In the genomic region with DNA sequence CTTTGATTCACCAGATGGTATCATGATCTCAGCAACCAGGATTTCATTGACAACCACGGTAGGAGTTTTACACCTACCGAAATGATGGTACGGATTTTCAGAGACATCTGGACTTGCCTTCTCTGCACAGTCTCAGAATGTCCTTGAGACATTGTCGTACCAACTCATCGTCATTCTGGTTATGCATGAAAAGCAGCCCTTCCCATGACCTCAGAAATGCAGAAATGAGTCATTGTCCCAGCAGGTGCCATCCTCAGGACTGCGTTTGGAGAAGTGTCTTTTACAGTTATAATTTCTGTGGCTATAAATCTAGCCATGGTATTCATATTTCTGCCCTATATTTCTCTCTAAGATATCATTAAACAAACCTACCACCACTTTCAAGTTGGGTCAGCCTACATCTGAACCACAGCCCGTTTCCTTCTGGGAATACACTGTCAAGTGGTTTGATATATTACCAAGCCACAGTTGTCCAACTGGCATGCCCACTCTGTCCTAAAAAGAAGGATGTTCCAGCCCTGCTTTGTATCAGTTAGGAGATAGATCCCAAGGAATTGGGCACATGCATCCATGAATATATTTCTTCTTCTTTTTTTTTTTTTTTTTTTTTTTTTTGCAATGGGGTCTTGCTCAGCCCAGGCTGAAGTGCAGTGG, we compare ENCODE assay signal across 10 cellular contexts. TPM values are rescaled to one million over a fixed set of nuclear protein-coding genes. Genes with fewer than 3 reads are reported as not detected.
DNase-seq lines count a peak whose midpoint lies in the region; ATAC-seq and TF ChIP-seq lines count a peak whose summit lies in the region.
"Had no signal": no experiment of that assay in that cellular context is flagged by ENCODE, and none has a peak within 500 bp of the region (broad histone marks: within the 10 kb centered on the region; RNA-seq: fewer than 3 reads in every experiment).

No MANE protein-coding gene starts in this region.

- no peak for TF ChIP-seq CTCF in GM06990 (IDR thresholded peaks at IDR 0.05; ENCODE audit: insufficient read depth, low read length, poor library complexity, severe bottlenecking)
- TF ChIP-seq CTCF in esophagus muscularis mucosa (IDR thresholded peaks at IDR 0.05) = no peak
- no peak for TF ChIP-seq CTCF in heart left ventricle (IDR thresholded peaks at IDR 0.05)

- peaks cover 7 to 12% (median 10%) of the 10 kb centered on the region in 4 donors for H3K4me1 Mint-ChIP-seq in CD4-positive, alpha-beta memory T cell

- no peak overlapping the region for H3K27ac Mint-ChIP-seq in CD4-positive, alpha-beta memory T cell

- 60% methylated on average over 7 of the region's 7 CpGs for WGBS in esophagus muscularis mucosa
- 75 to 83% (median 76%) methylated on average over 7 of the region's 7 CpGs for WGBS in heart left ventricle, 4 donors

- peaks cover 16 to 20% of the 10 kb centered on the region in 2 donors for H3K27me3 Mint-ChIP-seq in CD4-positive, alpha-beta memory T cell

- H3K27me3 ChIP-seq in GM06990 (replicated peaks; ENCODE audit: control insufficient read depth, insufficient read depth, low read length) = no peaks in the 10 kb centered on the region; the same call in 1 of the 2 replicates
- no peaks in the 10 kb centered on the region for H3K27me3 ChIP-seq in esophagus muscularis mucosa
- H3K27me3 ChIP-seq in heart left ventricle = no peaks in the 10 kb centered on the region
- no peaks in the 10 kb centered on the region for H3K27me3 ChIP-seq in CD4-positive, alpha-beta memory T cell (ENCODE audit: insufficient read depth, low read length)

- H3K4me1 ChIP-seq in esophagus muscularis mucosa (peaks cover 5 to 73% (median 72%) of the 10 kb centered on the region in 4 donors), heart left ventricle (peaks cover 0 to 23% (median 0%) of the 10 kb centered on the region in 12 donors)
- peaks cover 2% of the 10 kb centered on the region for H3K4me1 ChIP-seq in CD4-positive, alpha-beta memory T cell (ENCODE audit: insufficient read depth, low read length)

- peak; percentile 9 for TF ChIP-seq EP300 in esophagus muscularis mucosa (IDR thresholded peaks at IDR 0.05)

- POLR2A ChIA-PET in CD4-positive, alpha-beta memory T cell (lab: Charles Lee; ENCODE audit: partially characterized antibody) = no interaction called here

- no peaks in the 10 kb centered on the region for H3K36me3 ChIP-seq in GM06990 (ENCODE audit: control insufficient read depth, insufficient read depth, low read length)
- H3K36me3 ChIP-seq in esophagus muscularis mucosa = no peaks in the 10 kb centered on the region
- no peaks in the 10 kb centered on the region for H3K36me3 ChIP-seq in heart left ventricle
- no peaks in the 10 kb centered on the region for H3K36me3 ChIP-seq in CD4-positive, alpha-beta memory T cell (ENCODE audit: insufficient read depth, low read length)

- H3K9me3 ChIP-seq in esophagus muscularis mucosa = no peaks in the 10 kb centered on the region
- H3K9me3 ChIP-seq in heart left ventricle = no peaks in the 10 kb centered on the region
- H3K9me3 ChIP-seq in CD4-positive, alpha-beta memory T cell (ENCODE audit: control insufficient read depth in 1 of 2, low read length in 2 of 2) = no peaks in the 10 kb centered on the region

- DNase-seq in GM06990 (ENCODE audit: extremely low read depth, insufficient read length) (peak; percentile 55), LoVo (ENCODE audit: low spot score) (peak; percentile 48), esophagus muscularis mucosa (ENCODE audit: extremely low spot score) (no peak), heart left ventricle (no peak), NCI-H1048 (lab: John Stamatoyannopoulos, UW) (no peak), DMS153 (lab: John Stamatoyannopoulos, UW) (no peak)
- no peak for DNase-seq in CD4-positive, alpha-beta memory T cell
- DNase-seq: central memory CD4-positive, alpha-beta T cell; stimulated activated CD4-positive, alpha-beta T cell treated with anti-CD3 and anti-CD28 coated beads, Interleukin-4, amount 100 ng/mL, for 4 hours had no signal

- H3K4me3 ChIP-seq in GM06990 (replicated peaks; ENCODE audit: low read depth, low read length) (no peak overlapping the region), esophagus muscularis mucosa (no peak overlapping the region), heart left ventricle (no peak overlapping the region)
- no peak overlapping the region for H3K4me3 ChIP-seq in CD4-positive, alpha-beta memory T cell (ENCODE audit: low read length in 2 of 2)

- no peak overlapping the region for H3K4me3 Mint-ChIP-seq in CD4-positive, alpha-beta memory T cell

- ATAC-seq in GM21367 (IDR thresholded peaks at IDR 0.05; ENCODE audit: unreplicated experiment) (peak; percentile 63), heart left ventricle (no peak)

- H3K27ac ChIP-seq in esophagus muscularis mucosa (replicated peaks in 1 of 4) (peak overlapping the region; percentile 64 to 83 (median 76)), heart left ventricle (peak overlapping the region in 1 of 12 donors; percentile 8)
- H3K27ac ChIP-seq in CD4-positive, alpha-beta memory T cell (ENCODE audit: low read depth, low read length) = no peak overlapping the region

- no peaks in the 10 kb centered on the region for H3K9me3 Mint-ChIP-seq in CD4-positive, alpha-beta memory T cell

- TF ChIP-seq POLR2A in esophagus muscularis mucosa (IDR thresholded peaks at IDR 0.05; ENCODE audit: low read depth) = no peak
- TF ChIP-seq POLR2A in heart left ventricle (IDR thresholded peaks at IDR 0.05) = no peak

- intact Hi-C loops in esophagus muscularis mucosa (cut with DNase I) = loop anchor here (5.0 kb wide), 1 partner anchor 34 kb away; the partner anchor contains the start of gene DSTN
- intact Hi-C loops in heart left ventricle (cut with DNase I) = loop anchor here in 8 of 10 donors (2.0 to 10.0 kb wide), 6 partner anchors 34 to 456 kb away; partner anchors contain the start of gene DSTN (in 2 of the 8)
- intact Hi-C loops in CD4-positive, alpha-beta memory T cell (cut with micrococcal nuclease) = no loop called here

- H3K36me3 Mint-ChIP-seq in CD4-positive, alpha-beta memory T cell = no peaks in the 10 kb centered on the region

- CTCF ChIA-PET in CD4-positive, alpha-beta memory T cell (lab: Charles Lee; ENCODE audit: partially characterized antibody) = interaction anchor here (0.6 to 3.3 kb wide), 5 partner anchors 34 to 457 kb away, joined by 3 to 14 read pairs (median 4); no protein-coding TSS in a partner anchor

RNA-seq across cellular contexts. Expression of gene BFSP1, which starts 7.5 kb away (rescaled TPM):
- 1 to 10 TPM; 2.7 to 7.3 (median 6.4) TPM for total RNA-seq in esophagus muscularis mucosa
- 1 to 10 TPM in 3 of 9 donors, under 1 TPM in 6; 0.13 to 1.4 (median 0.71) TPM for total RNA-seq in heart left ventricle
- under 1 TPM; 0.11 to 0.30 TPM for polyA plus RNA-seq in heart left ventricle
- total RNA-seq in CD4-positive, alpha-beta memory T cell = under 1 TPM; 0.87 to 0.94 TPM
- under 1 TPM; 0.21 to 0.96 TPM for polyA plus RNA-seq in CD4-positive, alpha-beta memory T cell

RNA-seq across cellular contexts. Expression of gene DSTN, which starts 31.2 kb away (rescaled TPM):
- 1,000 to 10,000 TPM; 2,370 to 3,630 (median 3,339) TPM for total RNA-seq in esophagus muscularis mucosa
- total RNA-seq in heart left ventricle = 100 to 1,000 TPM; 447 to 697 (median 546) TPM
- 100 to 1,000 TPM; 473 to 738 TPM for polyA plus RNA-seq in heart left ventricle
- 10 to 100 TPM; 43.1 to 49.1 TPM for total RNA-seq in CD4-positive, alpha-beta memory T cell
- polyA plus RNA-seq in CD4-positive, alpha-beta memory T cell = 100 to 1,000 TPM; 147 to 212 TPM

Comparison
In these comparisons a context has a peak if more than half of its experiments do, and no peak if none do; other contexts are left out.
1. DNase-seq: peak in GM06990 (single experiment) and LoVo (single experiment); none in esophagus muscularis mucosa (single experiment), heart left ventricle (0 of 5), NCI-H1048 (single experiment), DMS153 (single experiment) and CD4-positive, alpha-beta memory T cell (0 of 5).
2. RNA of gene DSTN, which starts 31.2 kb away (total RNA-seq): 2,370 to 3,630 TPM in esophagus muscularis mucosa and 447 to 697 TPM in heart left ventricle; 43.1 to 49.1 TPM in CD4-positive, alpha-beta memory T cell; every median in the first group is over 4 times any median in the second.